16 cellular contexts compared by ENCODE assay signal in genomic region chr11:131713529-131714134, GRCh38.
DNase-seq lines count a peak whose midpoint lies in the region; ATAC-seq, FAIRE-seq and TF ChIP-seq lines count a peak whose summit lies in the region.
"Had no signal": no experiment of that assay in that cellular context is flagged by ENCODE, and none has a peak within 500 bp of the region (broad histone marks: within the 10 kb centered on the region; RNA-seq: fewer than 3 reads in every experiment).

No MANE protein-coding gene starts in this region.

- H3K27ac ChIP-seq in HepG2 (ENCODE audit: extremely low read length, insufficient read depth, low read length) (no peak overlapping the region), small intestine (ENCODE audit: low read depth in 1 of 2, low read length in 1 of 2) (no peak overlapping the region)
- H3K27ac ChIP-seq: BLaER1 treated with 17β-estradiol and CSF1 and Interleukin-3, amounts not matched to agents 10 nM and 100 nM had no signal

- H3K9me3 ChIP-seq in HepG2 (ENCODE audit: low read length) = peaks cover 10% of the 10 kb centered on the region; the same call in 1 of the 2 replicates
- no peaks in the 10 kb centered on the region for H3K9me3 ChIP-seq in small intestine (ENCODE audit: control insufficient read depth, low read depth)

- DNase-seq in HT-29 (ENCODE audit: low spot score) = peak; percentile 33
- peak; percentile 21 for DNase-seq in dermis blood vessel endothelial cell
- peak; percentile 3 for DNase-seq in HepG2 (ENCODE audit: low spot score)
- peak; percentile 46 for DNase-seq in small intestine
- DNase-seq in retina = no peak
- DNase-seq: Calu3; CD8-positive, alpha-beta T cell; DMS79 treated with DMSO at 0.1 percent for 48 hours; GF-D8; GOT3; H9; HFFc6; KG1 had no signal

- no peak for TF ChIP-seq EP300 in HepG2 (IDR thresholded peaks at IDR 0.05; ENCODE audit: low read depth in 2 of 2, low read length in 2 of 2)
- TF ChIP-seq EP300 in HepG2 (CRISPR knock-in tag; IDR thresholded peaks at IDR 0.05; ENCODE audit: borderline replicate concordance) = no peak

- no TSS peak for BruUV-seq in HepG2 (replicated peaks; lab: Mats Ljungman, UMichigan)

- H3K4me2 ChIP-seq in HepG2 (ENCODE audit: low read depth, low read length) = no peak overlapping the region
- H3K4me2 ChIP-seq: BLaER1 treated with 17β-estradiol and CSF1 and Interleukin-3, amounts not matched to agents 10 nM and 100 nM had no signal

- intact Hi-C loops in HepG2 (cut with micrococcal nuclease; ENCODE audit: unreplicated experiment) = no loop called here

- H3K4me3 ChIP-seq in HepG2 (replicated peaks in 1 of 3; ENCODE audit: insufficient read depth in 1 of 3, low read depth in 2 of 3, low read length in 3 of 3) (no peak overlapping the region), small intestine (ENCODE audit: low read depth in 1 of 2, low read length in 2 of 2) (no peak overlapping the region)
- H3K4me3 ChIP-seq: BLaER1 treated with 17β-estradiol and CSF1 and Interleukin-3, amounts not matched to agents 10 nM and 100 nM had no signal

- no peaks in the 10 kb centered on the region for H3K36me3 ChIP-seq in HepG2 (replicated peaks in 1 of 2; ENCODE audit: control insufficient read depth in 1 of 2, insufficient read depth in 2 of 2, low read length in 2 of 2)
- no peaks in the 10 kb centered on the region for H3K36me3 ChIP-seq in small intestine (ENCODE audit: control insufficient read depth in 2 of 2, insufficient read depth in 2 of 2, low read length in 2 of 2)
- H3K36me3 ChIP-seq: BLaER1 treated with 17β-estradiol and CSF1 and Interleukin-3, amounts not matched to agents 10 nM and 100 nM had no signal

- FAIRE-seq in HepG2 (lab: Jason Lieb, UNC) (no peak), small intestine (lab: Jason Lieb, UNC) (no peak)

- in situ Hi-C loops in HepG2 (cut with HindIII; ENCODE audit: extremely low pct_ligation_motif_present, low pct_unique_long_range_greater_than_20kb) = no loop called here

- H3K4me1 ChIP-seq in HepG2 (ENCODE audit: insufficient read depth, low read length) (no peaks in the 10 kb centered on the region), small intestine (ENCODE audit: control insufficient read depth in 2 of 2, insufficient read depth in 1 of 2, low read depth in 1 of 2, low read length in 1 of 2) (no peaks in the 10 kb centered on the region)
- H3K4me1 ChIP-seq: BLaER1 treated with 17β-estradiol and CSF1 and Interleukin-3, amounts not matched to agents 10 nM and 100 nM had no signal

- H2AFZ ChIP-seq in HepG2 (ENCODE audit: low read length) = no peak overlapping the region

- ATAC-seq in HepG2 = no peak
- ATAC-seq in HG03457 (IDR thresholded peaks at IDR 0.05; ENCODE audit: unreplicated experiment) = no peak
- no peak for ATAC-seq in HG03175 (IDR thresholded peaks at IDR 0.05; ENCODE audit: unreplicated experiment)
- ATAC-seq: CD8-positive, alpha-beta T cell had no signal

- H3K27me3 ChIP-seq in HepG2 (ENCODE audit: control insufficient read depth in 1 of 2, insufficient read depth in 2 of 2, low read length in 2 of 2) (no peaks in the 10 kb centered on the region), small intestine (ENCODE audit: control insufficient read depth in 2 of 2, insufficient read depth in 2 of 2, low read length in 2 of 2) (no peaks in the 10 kb centered on the region)
- H3K27me3 ChIP-seq: BLaER1 treated with 17β-estradiol and CSF1 and Interleukin-3, amounts not matched to agents 10 nM and 100 nM had no signal

- no peaks in the 10 kb centered on the region for H3K79me2 ChIP-seq in HepG2 (ENCODE audit: insufficient read depth, low read length)

- H3K9ac ChIP-seq in HepG2 (ENCODE audit: insufficient read depth, low read depth, low read length) = no peak overlapping the region
- H3K9ac ChIP-seq: BLaER1 treated with 17β-estradiol and CSF1 and Interleukin-3, amounts not matched to agents 10 nM and 100 nM had no signal

- no peak for TF ChIP-seq RAD21 in HepG2 (CRISPR knock-in tag; IDR thresholded peaks at IDR 0.05)

- no peak for TF ChIP-seq CTCF in HepG2 (CRISPR knock-in tag; IDR thresholded peaks at IDR 0.05)

- CTCF ChIA-PET in HepG2 (lab: Yijun Ruan, JAX; ENCODE audit: low intra/inter-chr PET ratio, low total read pairs) = no interaction called here

- no peaks in the 10 kb centered on the region for H4K20me1 ChIP-seq in HepG2 (ENCODE audit: insufficient read depth, low read length)
- H4K20me1 ChIP-seq: BLaER1 treated with 17β-estradiol and CSF1 and Interleukin-3, amounts not matched to agents 10 nM and 100 nM had no signal

- POLR2A ChIA-PET in HepG2 (lab: Yijun Ruan, JAX) = no interaction called here

- no peak for TF ChIP-seq POLR2A in HepG2 (IDR thresholded peaks at IDR 0.05; ENCODE audit: insufficient read depth in 1 of 2, low read depth in 2 of 2, low read length in 2 of 2)

- WGBS in HepG2 (ENCODE audit: low lambda C conversion rate) = 15% methylated on average over 8 of the region's 8 CpGs
- WGBS in small intestine, 3 donors = 48 to 77% (median 68%) methylated on average over 8 of the region's 8 CpGs

TF ChIP-seq in HepG2, 621 proteins besides CTCF, POLR2A, EP300 and RAD21:
- no peak for TF ChIP-seq GTF3A (CRISPR knock-in tag; conservative IDR thresholded peaks at IDR 0.05)
- 0 out of 2 replicates have a peak, but pooled peaks have one; percentile 18 for TF ChIP-seq HNF4A (CRISPR knock-in tag; IDR thresholded peaks at IDR 0.05)
